In genomic region chr6:16227048-16227562, GRCh38 we compare ENCODE assay signal across 21 cellular contexts. TPM values are rescaled to one million over a fixed set of nuclear protein-coding genes. Genes with fewer than 3 reads are reported as not detected.
DNase-seq lines count a peak whose midpoint lies in the region; ATAC-seq, FAIRE-seq and TF ChIP-seq lines count a peak whose summit lies in the region.
"Had no signal": no experiment of that assay in that cellular context is flagged by ENCODE, and none has a peak within 500 bp of the region (broad histone marks: within the 10 kb centered on the region; RNA-seq: fewer than 3 reads in every experiment).

No MANE protein-coding gene starts in this region.

- BruUV-seq in K562 (replicated peaks; lab: Mats Ljungman, UMichigan) (no TSS peak), mammary epithelial cell (replicated peaks; lab: Mats Ljungman, UMichigan) (no TSS peak)

- H3K27me3 ChIP-seq in K562 (ENCODE audit: control insufficient read depth in 2 of 2, insufficient read depth in 2 of 2, low read length in 2 of 2), result no peaks in the 10 kb centered on the region
- H3K27me3 ChIP-seq in mammary epithelial cell (ENCODE audit: insufficient read depth, low read length), result peaks cover 2% of the 10 kb centered on the region
- peaks cover 0 to 11% of the 10 kb centered on the region in 2 donors for H3K27me3 ChIP-seq in tibial nerve

- H3K9ac ChIP-seq in K562 (ENCODE audit: insufficient read depth in 1 of 2, low read depth in 2 of 2, low read length in 2 of 2) (no peak overlapping the region), mammary epithelial cell (ENCODE audit: insufficient read depth, low read length) (no peak overlapping the region)

- no peak for FAIRE-seq in K562 (lab: Jason Lieb, UNC)
- FAIRE-seq: A549, D721Med, G401.6, GM12891, GM19239, H54 had no signal

- peak; percentile 19 for DNase-seq in NCI-H510A treated with DMSO at 0.1 percent for 48 hours (lab: John Stamatoyannopoulos, UW)
- DNase-seq in NCI-H510A (lab: John Stamatoyannopoulos, UW), result no peak
- DNase-seq in K562 (ENCODE audit: extremely low read depth in 1 of 4, low spot score in 3 of 4), result no peak
- peak; percentile 84 for DNase-seq in mesenteric fat pad (ENCODE audit: low spot score)
- DNase-seq in mammary epithelial cell, result no peak
- no peak for DNase-seq in tibial nerve (ENCODE audit: low spot score in 2 of 2)
- DNase-seq: AML-193; Caco-2; CD4-positive, alpha-beta T cell; HFFc6 had no signal

- H3K9me3 ChIP-seq in K562 (replicated peaks; ENCODE audit: control insufficient read depth, insufficient read depth, low read depth, low read length) (peaks cover 7% of the 10 kb centered on the region), mammary epithelial cell (replicated peaks; ENCODE audit: insufficient read depth, low read length) (no peaks in the 10 kb centered on the region), tibial nerve (no peaks in the 10 kb centered on the region)
- H3K9me3 ChIP-seq: A549, Caco-2 had no signal

- in situ Hi-C loops in K562 (cut with MboI) (no loop called here), mammary epithelial cell (cut with MboI; ENCODE audit: low sequenced_read_pairs in 2 of 2) (no loop called here)

- H3K4me2 ChIP-seq in K562 (ENCODE audit: insufficient read depth, low read length) (peak overlapping the region; percentile 22; the same call in 1 of the 2 replicates), mammary epithelial cell (ENCODE audit: insufficient read depth, low read depth, low read length) (no peak overlapping the region)
- H3K4me2 ChIP-seq: A549, GM23338 had no signal

- dilution Hi-C loops in mammary epithelial cell (cut with HindIII; ENCODE audit: low sequenced_read_pairs), result no loop called here

- no peak overlapping the region for H3K4me3 ChIP-seq in K562
- H3K4me3 ChIP-seq in mammary epithelial cell (replicated peaks in 1 of 3; ENCODE audit: insufficient read depth in 1 of 3, low read depth in 2 of 3, low read length in 3 of 3), result no peak overlapping the region
- no peak overlapping the region for H3K4me3 ChIP-seq in tibial nerve
- H3K4me3 ChIP-seq: A549, GM23338 had no signal

- TF ChIP-seq POLR2A in K562 (conservative IDR thresholded peaks at IDR 0.05), result no peak
- no peak for TF ChIP-seq POLR2A in tibial nerve (IDR thresholded peaks at IDR 0.05)

- TF ChIP-seq RAD21 in K562 (CRISPR knock-in tag; conservative IDR thresholded peaks at IDR 0.05 in 1 of 2, IDR thresholded peaks at IDR 0.05 in 1 of 2), result no peak

- no peaks in the 10 kb centered on the region for H3K79me2 ChIP-seq in K562 (ENCODE audit: control insufficient read depth, insufficient read depth, low read length)
- H3K79me2 ChIP-seq in mammary epithelial cell (ENCODE audit: insufficient read depth, low read length), result no peaks in the 10 kb centered on the region

- TF ChIP-seq CTCF in K562 (IDR thresholded peaks at IDR 0.05 in 2 of 3, conservative IDR thresholded peaks at IDR 0.05 in 1 of 3; ENCODE audit: insufficient read depth in 2 of 3, low read depth in 1 of 3, low read length in 3 of 3) (no peak), mammary epithelial cell (conservative IDR thresholded peaks at IDR 0.05 in 1 of 2, IDR thresholded peaks at IDR 0.05 in 1 of 2; ENCODE audit: extremely low read depth in 1 of 2, insufficient read depth in 1 of 2, low read depth in 1 of 2, low read length in 2 of 2) (no peak), tibial nerve (IDR thresholded peaks at IDR 0.05) (no peak)

- no peaks in the 10 kb centered on the region for H4K20me1 ChIP-seq in K562 (replicated peaks; ENCODE audit: control insufficient read depth, insufficient read depth, low read length)
- H4K20me1 ChIP-seq in mammary epithelial cell (ENCODE audit: insufficient read depth, low read length), result no peaks in the 10 kb centered on the region

- H3K36me3 ChIP-seq in K562 (ENCODE audit: control insufficient read depth, insufficient read depth, low read length), result no peaks in the 10 kb centered on the region; the same call in 2 of the 3 replicates
- no peaks in the 10 kb centered on the region for H3K36me3 ChIP-seq in mammary epithelial cell (ENCODE audit: insufficient read depth, low read length)
- no peaks in the 10 kb centered on the region for H3K36me3 ChIP-seq in tibial nerve

- POLR2A ChIA-PET in K562 (lab: Yijun Ruan, JAX), result interaction anchor here (1.0 to 3.6 kb wide), 5 partner anchors 9 to 96 kb away, joined by 3 to 19 read pairs (median 4); partner anchors contain the start of gene GMPR

- no peaks in the 10 kb centered on the region for H3K9me1 ChIP-seq in K562 (ENCODE audit: control insufficient read depth, insufficient read depth, low read length)

- peak overlapping the region; percentile 88 for H2AFZ ChIP-seq in K562 (ENCODE audit: low read depth, low read length)
- no peak overlapping the region for H2AFZ ChIP-seq in mammary epithelial cell (ENCODE audit: low read depth, low read length)
- H2AFZ ChIP-seq: GM23338 had no signal

- CTCF ChIA-PET in K562 (lab: Yijun Ruan, JAX; ENCODE audit: low intra/inter-chr PET ratio), result no interaction called here
- CTCF ChIA-PET in mammary epithelial cell (lab: Charles Lee; ENCODE audit: low non-redundant PET), result no interaction called here

- intact Hi-C loops in K562 (cut with micrococcal nuclease) (no loop called here), mammary epithelial cell (cut with micrococcal nuclease) (loop anchor here (5.0 kb wide), 1 partner anchor 105 kb away; no protein-coding TSS in a partner anchor)

- H3K27ac ChIP-seq in K562 (ENCODE audit: extremely low read depth, low read depth, low read length), result peak overlapping the region; percentile 51
- H3K27ac ChIP-seq in mammary epithelial cell (ENCODE audit: insufficient read depth, low read depth, low read length), result no peak overlapping the region
- no peak overlapping the region for H3K27ac ChIP-seq in tibial nerve
- H3K27ac ChIP-seq: 22Rv1, A549, C4-2B, HL-60 had no signal

- no peak for ATAC-seq in K562
- no peak for ATAC-seq in GM19467 (IDR thresholded peaks at IDR 0.05; ENCODE audit: unreplicated experiment)
- ATAC-seq: A549, GM23338 had no signal

- 97% methylated on average over 26 of the region's 32 CpGs for WGBS in K562 (ENCODE audit: insufficient coverage, low coverage, missing lambda C conversion rate)
- 100% methylated on average over 6 of the region's 32 CpGs for WGBS in mammary epithelial cell (ENCODE audit: low coverage, missing lambda C conversion rate)
- 90 to 94% methylated on average over 9 to 17 of the region's 32 CpGs for WGBS in tibial nerve, 2 donors

- no peak for TF ChIP-seq EP300 in K562 (IDR thresholded peaks at IDR 0.05; ENCODE audit: low read length)
- TF ChIP-seq EP300 in tibial nerve (IDR thresholded peaks at IDR 0.05), result no peak

- H3K4me1 ChIP-seq in K562 (replicated peaks in 1 of 2; ENCODE audit: control insufficient read depth in 2 of 2, insufficient read depth in 2 of 2, low read length in 2 of 2) (peaks cover 35 to 67% of the 10 kb centered on the region in 2 experiments), mammary epithelial cell (ENCODE audit: insufficient read depth, low read length) (no peaks in the 10 kb centered on the region), tibial nerve (peaks cover 0 to 15% (median 0%) of the 10 kb centered on the region in 4 donors)
- H3K4me1 ChIP-seq: A549, Caco-2 had no signal

TF ChIP-seq in K562, 482 proteins besides CTCF, POLR2A, EP300 and RAD21:
- TF ChIP-seq NFIC (IDR thresholded peaks at IDR 0.05) (peak; percentile 31; the same call in 1 of the 2 replicates), MAX (CRISPR knock-in tag; IDR thresholded peaks at IDR 0.05) (peak; percentile 5; the same call in 1 of the 2 replicates), ZBTB33 (CRISPR knock-in tag; IDR thresholded peaks at IDR 0.05) (peak; percentile 91), ZSCAN32 (CRISPR knock-in tag; IDR thresholded peaks at IDR 0.05) (no peak)

RNA-seq across cellular contexts. Expression of gene GMPR, which starts 11.3 kb away (rescaled TPM):
- 58.9 and 89.1 TPM in 2 replicates for total RNA-seq in K562 (2011; cell fraction: chromatin; rRNA removed; ENCODE audit: low replicate concordance)
- 52.6 and 53.0 TPM in 2 replicates for total RNA-seq in K562 (2011; cell fraction: nucleolus; rRNA removed)
- total RNA-seq in K562 (2011; cell fraction: nucleoplasm; rRNA removed), result 58.1 and 58.7 TPM in 2 replicates
- total RNA-seq in K562 (2014; rRNA removed) (42.5 and 46.2 TPM in 2 replicates), K562 (2014; rRNA removed; fragmentation: Illumina TruSeq; extraction: Trizol) (34.1 and 34.6 TPM in 2 replicates), K562 (2015; rRNA removed; fragmentation: Illumina TruSeq; extraction: Trizol) (52.9 and 53.5 TPM in 2 replicates), K562 (2021) (64.1 and 73.7 TPM in 2 replicates), mesenteric fat pad (5.9 TPM), mammary epithelial cell (under 1 TPM; 0.45 to 0.83 TPM), tibial nerve (10 to 100 TPM; 14.0 to 21.8 (median 15.8) TPM)
- polyA plus RNA-seq in K562 (2011; rRNA removed) (66.7 and 72.1 TPM in 2 replicates), K562 (2014; fragmentation: Illumina TruSeq; extraction: Trizol) (83.7 and 85.6 TPM in 2 replicates), K562 (2014; fragmentation: Nextera tagmentation; extraction: Ambion mirVana) (10 to 100 TPM; 42.0 to 47.8 TPM), K562 (2014; rRNA removed) (45.6 and 49.8 TPM in 2 replicates), mammary epithelial cell (3.2 TPM)
- 97.7 and 111 TPM in 2 replicates for polyA plus RNA-seq in K562 (2011; cell fraction: cytosol; rRNA removed)
- 50.2 and 57.5 TPM in 2 replicates for polyA plus RNA-seq in K562 (2011; cell fraction: nucleus; rRNA removed)
- 80.2 and 117 TPM in 2 replicates for polyA plus RNA-seq in K562 (2012)
- 82.0 and 85.1 TPM in 2 replicates for polyA minus RNA-seq in K562 (2011; rRNA and poly(A)+ RNA removed)
- 38.0 and 45.0 TPM in 2 replicates for polyA minus RNA-seq in K562 (2011; cell fraction: cytosol; rRNA and poly(A)+ RNA removed)
- 26.5 and 45.9 TPM in 2 replicates for polyA minus RNA-seq in K562 (2011; cell fraction: nucleus; rRNA and poly(A)+ RNA removed)
- 15.0 TPM for polyA minus RNA-seq in mammary epithelial cell

Comparison
In these comparisons a context has a peak if more than half of its experiments do, and no peak if none do; other contexts are left out.
1. DNase-seq: peak in NCI-H510A treated with DMSO at 0.1 percent for 48 hours (single experiment) and mesenteric fat pad (single experiment); none in NCI-H510A (single experiment), K562 (0 of 4), mammary epithelial cell (single experiment) and tibial nerve (0 of 2).